In the genomic region with DNA sequence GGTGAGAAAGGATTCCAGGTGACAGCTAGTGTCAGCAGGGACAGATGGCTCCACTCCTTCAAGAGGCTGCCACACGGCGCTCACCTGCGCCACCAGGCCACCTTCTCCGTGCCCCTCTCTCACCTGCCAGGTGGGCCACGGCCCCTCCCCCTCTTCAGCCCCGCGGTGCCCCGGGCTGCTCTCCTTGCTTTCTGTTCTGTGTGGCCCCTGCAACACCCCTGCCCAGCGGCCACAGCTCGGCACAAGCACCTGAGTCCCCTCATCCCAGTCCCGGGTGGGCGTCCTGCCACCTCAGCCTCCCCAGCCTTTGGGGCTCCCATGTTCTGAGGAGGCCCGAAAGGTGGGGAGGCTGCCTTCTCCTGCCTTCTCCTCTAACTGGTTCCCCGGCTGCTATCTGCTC, we compare ENCODE assay signal across 26 cellular contexts. TPM values are rescaled to one million over a fixed set of nuclear protein-coding genes. Genes with fewer than 3 reads are reported as not detected.
DNase-seq lines count a peak whose midpoint lies in the region; ATAC-seq, FAIRE-seq and TF ChIP-seq lines count a peak whose summit lies in the region.
"Had no signal": no experiment of that assay in that cellular context is flagged by ENCODE, and none has a peak within 500 bp of the region (broad histone marks: within the 10 kb centered on the region; RNA-seq: fewer than 3 reads in every experiment).

No MANE protein-coding gene starts in this region.

- WGBS in sigmoid colon, 2 donors, result 87 to 93% methylated on average over 14 of the region's 14 CpGs

- H3K9ac ChIP-seq in BLaER1 (peak overlapping the region; percentile 54; the same call in 1 of the 2 replicates), astrocyte (ENCODE audit: low read length) (no peak overlapping the region), MM.1S (ENCODE audit: low read length) (no peak overlapping the region)
- H3K9ac ChIP-seq: KMS-11 had no signal

- H3K4me1 ChIP-seq in BLaER1 (peaks cover 49% of the 10 kb centered on the region), astrocyte (ENCODE audit: insufficient read depth, low read length) (peaks cover 11% of the 10 kb centered on the region), sigmoid colon (peaks cover 0 to 40% (median 39%) of the 10 kb centered on the region in 4 donors), MM.1S (ENCODE audit: low read length) (no peaks in the 10 kb centered on the region), gastrocnemius medialis (no peaks in the 10 kb centered on the region)
- H3K4me1 ChIP-seq: pancreas, right atrium auricular region, testis had no signal

- in situ Hi-C loops in gastrocnemius medialis (cut with MboI; ENCODE audit: low sequenced_read_pairs in 4 of 4), result loop anchor here in 1 of 4 donors (5.0 kb wide), 1 partner anchor 178 kb away; no protein-coding TSS in a partner anchor

- no peak for TF ChIP-seq EP300 in sigmoid colon (IDR thresholded peaks at IDR 0.05)

- peak overlapping the region; percentile 80 for H3K4me2 ChIP-seq in BLaER1
- H3K4me2 ChIP-seq in astrocyte (ENCODE audit: low read length), result no peak overlapping the region
- H3K4me2 ChIP-seq in MM.1S (ENCODE audit: low read depth, low read length), result no peak overlapping the region
- H3K4me2 ChIP-seq: KMS-11 had no signal

- DNase-seq in AG04450 (ENCODE audit: low read depth, low spot score) (no peak), astrocyte (ENCODE audit: low read depth) (no peak), sigmoid colon (no peak), ureter (ENCODE audit: low spot score) (no peak), MM.1S (no peak), gastrocnemius medialis (no peak)
- DNase-seq: activated B cell treated with CpG ODN at 0.5 μM for 24 hours; activated T-cell treated with anti-CD3 and anti-CD28 coated beads, Interleukin-2, amount 50 U/mL, for 1 hour; cortex of kidney; DND-41; endodermal cell; HCEC 1CT; midbrain; MV-4-11; NCI-H187; NCI-H748 treated with DMSO at 0.1 percent for 48 hours; T1000; testis had no signal

- H3K27me3 ChIP-seq in AG04450 (ENCODE audit: control insufficient read depth, insufficient read depth, low read length) (no peaks in the 10 kb centered on the region), BLaER1 (no peaks in the 10 kb centered on the region), astrocyte (ENCODE audit: insufficient read depth, low read length) (no peaks in the 10 kb centered on the region), sigmoid colon (no peaks in the 10 kb centered on the region), MM.1S (replicated peaks; ENCODE audit: insufficient read depth, low read length) (no peaks in the 10 kb centered on the region), gastrocnemius medialis (no peaks in the 10 kb centered on the region)
- H3K27me3 ChIP-seq: pancreas, right atrium auricular region, testis had no signal

- no peaks in the 10 kb centered on the region for H3K9me2 ChIP-seq in MM.1S (replicated peaks; ENCODE audit: insufficient read depth, low read length)

- no peak for TF ChIP-seq POLR2A in sigmoid colon (IDR thresholded peaks at IDR 0.05)
- TF ChIP-seq POLR2A in gastrocnemius medialis (IDR thresholded peaks at IDR 0.05), result no peak

- H3K4me3 Mint-ChIP-seq in astrocyte (ENCODE audit: unreplicated experiment), result no peak overlapping the region
- H3K4me3 Mint-ChIP-seq: activated B cell treated with CpG ODN at 0.5 μM for 24 hours; activated naive CD4-positive, alpha-beta T cell treated with anti-CD3 and anti-CD28 coated beads, Interleukin-2, amount 50 U/mL, for 24 hours; brain; endodermal cell; nephron had no signal

- peaks cover 33% of the 10 kb centered on the region for H3K4me1 Mint-ChIP-seq in astrocyte (ENCODE audit: low read depth, unreplicated experiment)
- H3K4me1 Mint-ChIP-seq: brain, endodermal cell, nephron had no signal

- H3K79me2 ChIP-seq in astrocyte (ENCODE audit: insufficient read depth, low read length) (peaks cover 93% of the 10 kb centered on the region), MM.1S (ENCODE audit: low read length) (peaks cover 76% of the 10 kb centered on the region)

- no peak overlapping the region for H3K4me3 ChIP-seq in AG04450 (ENCODE audit: low read depth, low read length)
- H3K4me3 ChIP-seq in BLaER1, result no peak overlapping the region
- no peak overlapping the region for H3K4me3 ChIP-seq in astrocyte (ENCODE audit: insufficient read depth, low read depth, low read length)
- H3K4me3 ChIP-seq in sigmoid colon, result no peak overlapping the region
- no peak overlapping the region for H3K4me3 ChIP-seq in MM.1S (ENCODE audit: low read length)
- H3K4me3 ChIP-seq in gastrocnemius medialis, result no peak overlapping the region
- H3K4me3 ChIP-seq: GM12878, pancreas, right atrium auricular region, testis had no signal

- POLR2A ChIA-PET in AG04450 (lab: Yijun Ruan, JAX), result interaction anchor here (0.6 to 1.7 kb wide), 2 partner anchors 62 to 64 kb away, joined by 3 read pairs; no protein-coding TSS in a partner anchor

- no peak for FAIRE-seq in astrocyte (lab: Jason Lieb, UNC)
- FAIRE-seq: GM12878, pancreas had no signal

- peaks cover 100% of the 10 kb centered on the region for H3K36me3 ChIP-seq in BLaER1
- peaks cover 94% of the 10 kb centered on the region for H3K36me3 ChIP-seq in astrocyte (ENCODE audit: insufficient read depth, low read length)
- H3K36me3 ChIP-seq in sigmoid colon, result peaks cover 73 to 100% (median 96%) of the 10 kb centered on the region in 4 donors
- peaks cover 53% of the 10 kb centered on the region for H3K36me3 ChIP-seq in MM.1S (replicated peaks; ENCODE audit: insufficient read depth, low read length)
- peaks cover 12 to 99% of the 10 kb centered on the region in 2 donors for H3K36me3 ChIP-seq in gastrocnemius medialis

- H4K20me1 ChIP-seq in BLaER1 (peaks cover 83% of the 10 kb centered on the region), astrocyte (ENCODE audit: insufficient read depth, low read length) (peaks cover 98% of the 10 kb centered on the region), MM.1S (ENCODE audit: insufficient read depth, low read length) (no peaks in the 10 kb centered on the region)

- H3K27me3 Mint-ChIP-seq in astrocyte (ENCODE audit: low read depth, unreplicated experiment), result no peaks in the 10 kb centered on the region
- H3K27me3 Mint-ChIP-seq: activated B cell treated with CpG ODN at 0.5 μM for 24 hours; activated naive CD4-positive, alpha-beta T cell treated with anti-CD3 and anti-CD28 coated beads, Interleukin-2, amount 50 U/mL, for 24 hours; brain had no signal

- peak overlapping the region; percentile 77 for H3K27ac Mint-ChIP-seq in astrocyte (ENCODE audit: unreplicated experiment)
- H3K27ac Mint-ChIP-seq: activated B cell treated with CpG ODN at 0.5 μM for 24 hours; activated naive CD4-positive, alpha-beta T cell treated with anti-CD3 and anti-CD28 coated beads, Interleukin-2, amount 50 U/mL, for 24 hours; brain; endodermal cell; nephron had no signal

- CTCF ChIA-PET in AG04450 (lab: Charles Lee), result interaction anchor here (0.6 to 4.5 kb wide), 4 partner anchors 13 to 171 kb away, joined by 3 to 41 read pairs (median 18); no protein-coding TSS in a partner anchor

- ATAC-seq in gastrocnemius medialis, result no peak
- ATAC-seq: GM12878, pancreas had no signal

- H3K9me3 ChIP-seq in AG04450 (ENCODE audit: control insufficient read depth, insufficient read depth, low read length), result no peaks in the 10 kb centered on the region; the same call in 1 of the 2 replicates
- peaks cover 24% of the 10 kb centered on the region for H3K9me3 ChIP-seq in BLaER1
- no peaks in the 10 kb centered on the region for H3K9me3 ChIP-seq in astrocyte (ENCODE audit: insufficient read depth, low read depth, low read length)
- H3K9me3 ChIP-seq in sigmoid colon, result no peaks in the 10 kb centered on the region
- H3K9me3 ChIP-seq in MM.1S (replicated peaks; ENCODE audit: insufficient read depth, low read length), result no peaks in the 10 kb centered on the region
- H3K9me3 ChIP-seq in gastrocnemius medialis, result no peaks in the 10 kb centered on the region
- H3K9me3 ChIP-seq: pancreas, right atrium auricular region, testis had no signal

- H3K27ac ChIP-seq in AG04450 (ENCODE audit: low read depth, low read length), result peak overlapping the region; percentile 47
- peak overlapping the region; percentile 67; the same call in 1 of the 2 replicates for H3K27ac ChIP-seq in BLaER1
- H3K27ac ChIP-seq in astrocyte (ENCODE audit: low read depth, low read length), result no peak overlapping the region
- peak overlapping the region; percentile 77 to 100 (median 89) for H3K27ac ChIP-seq in sigmoid colon
- no peak overlapping the region for H3K27ac ChIP-seq in MM.1S (ENCODE audit: low read length)
- H3K27ac ChIP-seq in gastrocnemius medialis, result peak overlapping the region in 2 of 4 donors; percentile 13 to 24
- H3K27ac ChIP-seq: KMS-11, pancreas, right atrium auricular region, testis had no signal

- no peaks in the 10 kb centered on the region for H3K9me3 Mint-ChIP-seq in astrocyte (ENCODE audit: unreplicated experiment)
- H3K9me3 Mint-ChIP-seq: activated B cell treated with CpG ODN at 0.5 μM for 24 hours; activated naive CD4-positive, alpha-beta T cell treated with anti-CD3 and anti-CD28 coated beads, Interleukin-2, amount 50 U/mL, for 24 hours; brain; endodermal cell; nephron had no signal

- H3K36me3 Mint-ChIP-seq in astrocyte (ENCODE audit: low read depth, unreplicated experiment), result peaks cover 39% of the 10 kb centered on the region

- TF ChIP-seq CTCF in AG04450 (IDR thresholded peaks at IDR 0.05; ENCODE audit: low read depth, low read length) (no peak), astrocyte (IDR thresholded peaks at IDR 0.05; ENCODE audit: insufficient read depth, low read depth, low read length) (no peak), sigmoid colon (IDR thresholded peaks at IDR 0.05) (no peak), MM.1S (IDR thresholded peaks at IDR 0.05; ENCODE audit: low read length) (no peak), gastrocnemius medialis (IDR thresholded peaks at IDR 0.05 in 4 of 5, conservative IDR thresholded peaks at IDR 0.05 in 1 of 5) (no peak)

- intact Hi-C loops in sigmoid colon (cut with DNase I), result no loop called here
- intact Hi-C loops in gastrocnemius medialis (cut with DNase I; ENCODE audit: low total_unique reads), result no loop called here

- peaks cover 9% of the 10 kb centered on the region for H3F3A ChIP-seq in MM.1S (ENCODE audit: insufficient read depth, low read length)

- H2AFZ ChIP-seq in astrocyte (ENCODE audit: low read depth, low read length) (no peak overlapping the region), MM.1S (ENCODE audit: low read length) (no peak overlapping the region)

RNA-seq across cellular contexts. Expression of gene APOL1, which starts 46.4 kb away (rescaled TPM):
- polyA plus RNA-seq in AG04450 (2011; rRNA removed) (3.8 and 4.8 TPM in 2 replicates), sigmoid colon (10 to 100 TPM in 2 of 3 donors, 1 to 10 TPM in 1; 6.6 to 64.0 (median 11.3) TPM)
- polyA minus RNA-seq in AG04450 (2011; rRNA and poly(A)+ RNA removed), result 2.8 and 3.4 TPM in 2 replicates
- total RNA-seq in astrocyte (3.9 and 7.5 TPM in 2 replicates), sigmoid colon (10 to 100 TPM; 15.0 to 36.0 (median 20.3) TPM), ureter (115 TPM), gastrocnemius medialis (10 to 100 TPM in 1 of 4 donors, 1 to 10 TPM in 2, under 1 TPM in 1; 0.87 to 11.1 (median 6.2) TPM)

RNA-seq across cellular contexts. Expression of gene APOL2, which starts 60.0 kb away (rescaled TPM):
- polyA plus RNA-seq in AG04450 (2011; rRNA removed) (18.8 and 19.7 TPM in 2 replicates), sigmoid colon (10 to 100 TPM; 18.6 to 45.1 (median 24.3) TPM)
- polyA minus RNA-seq in AG04450 (2011; rRNA and poly(A)+ RNA removed), result 44.0 and 53.1 TPM in 2 replicates
- total RNA-seq in astrocyte (77.2 and 85.1 TPM in 2 replicates), sigmoid colon (10 to 100 TPM; 26.8 to 59.5 (median 29.4) TPM), ureter (52.7 TPM), gastrocnemius medialis (10 to 100 TPM in 3 of 4 donors, 1 to 10 TPM in 1; 8.7 to 25.5 (median 20.9) TPM)

Comparison
In these comparisons a context has a peak if more than half of its experiments do, and no peak if none do; other contexts are left out.
1. H3K27ac ChIP-seq: peak in AG04450 (single experiment), BLaER1 (single experiment) and sigmoid colon (4 of 4); none in astrocyte (single experiment) and MM.1S (single experiment).